ENCODE assay signal across 22 cellular contexts in the genomic region with DNA sequence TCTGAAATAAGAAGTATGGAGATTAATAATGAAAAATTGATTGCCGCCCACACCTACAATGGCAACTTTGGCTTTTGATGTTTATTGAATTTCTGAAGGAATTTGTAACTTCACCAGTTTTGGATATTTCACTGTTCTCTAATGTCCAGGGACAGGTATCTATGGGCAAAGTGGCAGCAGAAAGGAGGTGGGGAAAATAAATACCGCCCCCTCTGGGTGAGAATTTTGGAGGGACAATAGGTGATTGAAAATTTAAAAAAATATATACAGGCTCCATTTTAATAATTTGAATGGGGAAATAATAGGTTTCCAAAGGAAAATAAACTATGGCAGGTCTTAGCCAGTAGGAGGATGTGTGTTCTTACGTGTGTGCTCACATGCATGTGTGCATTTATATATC. TPM values are rescaled to one million over a fixed set of nuclear protein-coding genes. Genes with fewer than 3 reads are reported as not detected.
DNase-seq lines count a peak whose midpoint lies in the region; ATAC-seq and TF ChIP-seq lines count a peak whose summit lies in the region.
"Had no signal": no experiment of that assay in that cellular context is flagged by ENCODE, and none has a peak within 500 bp of the region (broad histone marks: within the 10 kb centered on the region; RNA-seq: fewer than 3 reads in every experiment).

No MANE protein-coding gene starts in this region.

- intact Hi-C loops in upper lobe of right lung (cut with DNase I) = no loop called here

- WGBS in H9 (ENCODE audit: extremely low coverage, insufficient read length, low lambda C conversion rate) = no CpG with 5 or more reads among the region's 3 CpGs

- H3K36me3 ChIP-seq in upper lobe of right lung = no peaks in the 10 kb centered on the region
- H3K36me3 ChIP-seq: BE2C; BLaER1 treated with 17β-estradiol and CSF1 and Interleukin-3, amounts not matched to agents 10 nM and 100 nM; HAP-1 had no signal

- H2BK120ac ChIP-seq in H9 (ENCODE audit: low read depth, low read length, poor library complexity, severe bottlenecking) = no peak overlapping the region

- TF ChIP-seq CTCF in C4-2B (conservative IDR thresholded peaks at IDR 0.05) = 0 out of 2 replicates have a peak, but pooled peaks have one; percentile 11
- peak; percentile 46; the same call in 2 of the 3 replicates for TF ChIP-seq CTCF in H9 (conservative IDR thresholded peaks at IDR 0.05)
- peak; percentile 33 for TF ChIP-seq CTCF in endothelial cell (IDR thresholded peaks at IDR 0.05; ENCODE audit: unreplicated experiment)
- TF ChIP-seq CTCF in upper lobe of right lung (IDR thresholded peaks at IDR 0.05) = no peak
- TF ChIP-seq CTCF in progenitor cell of endocrine pancreas (IDR thresholded peaks at IDR 0.05; ENCODE audit: unreplicated experiment) = no peak

- H4K91ac ChIP-seq in H9 (ENCODE audit: insufficient read length, low read depth, low read length) = no peak overlapping the region

- H2BK5ac ChIP-seq in H9 (ENCODE audit: insufficient read length, low read length) = no peak overlapping the region

- H3K4me1 ChIP-seq in H9 (ENCODE audit: insufficient read depth, low read length) = peaks cover 20% of the 10 kb centered on the region
- no peaks in the 10 kb centered on the region for H3K4me1 ChIP-seq in upper lobe of right lung
- H3K4me1 ChIP-seq: A549; BE2C; BLaER1 treated with 17β-estradiol and CSF1 and Interleukin-3, amounts not matched to agents 10 nM and 100 nM had no signal

- H3K27me3 ChIP-seq in H9 (ENCODE audit: insufficient read depth, low read length) (no peaks in the 10 kb centered on the region), upper lobe of right lung (no peaks in the 10 kb centered on the region)
- H3K27me3 ChIP-seq: BLaER1 treated with 17β-estradiol and CSF1 and Interleukin-3, amounts not matched to agents 10 nM and 100 nM had no signal

- no peak for ATAC-seq in upper lobe of right lung
- ATAC-seq: A549 had no signal

- DNase-seq in H9 (no peak), endothelial cell (ENCODE audit: low spot score) (no peak), upper lobe of right lung (no peak), NCI-H2196 treated with DMSO at 0.1 percent for 48 hours (lab: John Stamatoyannopoulos, UW; ENCODE audit: unreplicated experiment) (no peak), NCI-H345 (lab: John Stamatoyannopoulos, UW) (no peak), progenitor cell of endocrine pancreas (ENCODE audit: low spot score, unreplicated experiment) (no peak)
- DNase-seq: 8988T; ACHN; AML-193; BE2C; Calu3; CD4-positive, alpha-beta memory T cell; COR-L47; DMS153; DND-41; GM23248; HFFc6 had no signal

- H2AFZ ChIP-seq in H9 (ENCODE audit: low read length) = no peak overlapping the region
- H2AFZ ChIP-seq: GM23248 had no signal

- no peak overlapping the region for H3K4ac ChIP-seq in H9 (ENCODE audit: low read depth, low read length)

- no peak overlapping the region for H3K56ac ChIP-seq in H9 (ENCODE audit: insufficient read length, low read depth, low read length)

- H2BK20ac ChIP-seq in H9 (ENCODE audit: low read depth, low read length, poor library complexity, severe bottlenecking) = no peak overlapping the region

- no peak overlapping the region for H3K4me3 Mint-ChIP-seq in H9
- no peak overlapping the region for H3K4me3 Mint-ChIP-seq in endothelial cell (ENCODE audit: unreplicated experiment)
- no peak overlapping the region for H3K4me3 Mint-ChIP-seq in progenitor cell of endocrine pancreas (ENCODE audit: low read depth)
- H3K4me3 Mint-ChIP-seq: CD4-positive, alpha-beta memory T cell; HFFc6 had no signal

- no peak overlapping the region for H3K9ac ChIP-seq in H9 (ENCODE audit: extremely low read depth, insufficient read length, low read length)
- H3K9ac ChIP-seq: BLaER1 treated with 17β-estradiol and CSF1 and Interleukin-3, amounts not matched to agents 10 nM and 100 nM; GM23248 had no signal

- H3K14ac ChIP-seq in H9 (ENCODE audit: insufficient read depth, low read length) = no peak overlapping the region

- no peak overlapping the region for H3T11ph ChIP-seq in H9 (ENCODE audit: low read length)

- H3K23me2 ChIP-seq in H9 (ENCODE audit: insufficient read length, low read depth, low read length, poor library complexity, severe bottlenecking) = no peaks in the 10 kb centered on the region

- H4K5ac ChIP-seq in H9 (ENCODE audit: insufficient read length, low read depth, low read length) = no peak overlapping the region

- peaks cover 3% of the 10 kb centered on the region for H3K79me1 ChIP-seq in H9 (ENCODE audit: insufficient read depth, low read depth, low read length, poor library complexity, severe bottlenecking)

- no peak overlapping the region for H3K4me2 ChIP-seq in H9 (ENCODE audit: insufficient read depth, insufficient read length, low read length)
- H3K4me2 ChIP-seq: A549; BLaER1 treated with 17β-estradiol and CSF1 and Interleukin-3, amounts not matched to agents 10 nM and 100 nM had no signal

- no peak overlapping the region for H4K8ac ChIP-seq in H9 (replicated peaks; ENCODE audit: insufficient read length, low read depth, low read length)

- H3K27me3 Mint-ChIP-seq in H9 (ENCODE audit: low read depth) = no peaks in the 10 kb centered on the region
- H3K27me3 Mint-ChIP-seq in endothelial cell (ENCODE audit: unreplicated experiment) = no peaks in the 10 kb centered on the region
- H3K27me3 Mint-ChIP-seq in progenitor cell of endocrine pancreas = peaks cover 14% of the 10 kb centered on the region
- H3K27me3 Mint-ChIP-seq: CD4-positive, alpha-beta memory T cell had no signal

- H3K9me3 Mint-ChIP-seq in H9 (no peaks in the 10 kb centered on the region; a peak in 1 of 5 replicates), endothelial cell (ENCODE audit: unreplicated experiment) (no peaks in the 10 kb centered on the region), progenitor cell of endocrine pancreas (ENCODE audit: low read depth) (peaks cover 3% of the 10 kb centered on the region)

- H3K18ac ChIP-seq in H9 (ENCODE audit: insufficient read length, low read depth, low read length) = no peak overlapping the region

- peaks cover 18 to 59% of the 10 kb centered on the region in 2 experiments for H3K4me1 Mint-ChIP-seq in H9
- peaks cover 11% of the 10 kb centered on the region for H3K4me1 Mint-ChIP-seq in endothelial cell (ENCODE audit: unreplicated experiment)
- H3K4me1 Mint-ChIP-seq in progenitor cell of endocrine pancreas (ENCODE audit: low read depth) = peaks cover 13% of the 10 kb centered on the region
- H3K4me1 Mint-ChIP-seq: CD4-positive, alpha-beta memory T cell had no signal

- no peak overlapping the region for H3K23ac ChIP-seq in H9 (ENCODE audit: insufficient read length, low read depth, low read length)

- H2BK15ac ChIP-seq in H9 (ENCODE audit: low read depth, low read length) = no peak overlapping the region

- peaks cover 2% of the 10 kb centered on the region; the same call in 1 of the 2 replicates for H3K79me2 ChIP-seq in H9 (ENCODE audit: insufficient read depth, low read length)

- no peak overlapping the region for H2AK5ac ChIP-seq in H9 (ENCODE audit: insufficient read length, low read length)

- H3K4me3 ChIP-seq in upper lobe of right lung = peak overlapping the region; percentile 21
- H3K4me3 ChIP-seq: A549; BLaER1 treated with 17β-estradiol and CSF1 and Interleukin-3, amounts not matched to agents 10 nM and 100 nM; GM23248; HAP-1 had no signal

- H3K36me3 Mint-ChIP-seq in H9 (ENCODE audit: insufficient read depth in 1 of 3, low read depth in 3 of 3) (peaks cover 0 to 41% (median 2%) of the 10 kb centered on the region in 3 experiments; a peak in 3 of 7 replicates), endothelial cell (ENCODE audit: low read depth, unreplicated experiment) (no peaks in the 10 kb centered on the region), progenitor cell of endocrine pancreas (ENCODE audit: insufficient read depth) (no peaks in the 10 kb centered on the region)
- H3K36me3 Mint-ChIP-seq: CD4-positive, alpha-beta memory T cell had no signal

- H3K27ac Mint-ChIP-seq in H9 = no peak overlapping the region
- H3K27ac Mint-ChIP-seq in endothelial cell (ENCODE audit: unreplicated experiment) = no peak overlapping the region
- H3K27ac Mint-ChIP-seq in progenitor cell of endocrine pancreas = no peak overlapping the region
- H3K27ac Mint-ChIP-seq: CD4-positive, alpha-beta memory T cell; HFFc6 had no signal

- no peaks in the 10 kb centered on the region for H4K20me1 ChIP-seq in H9 (ENCODE audit: control insufficient read depth, insufficient read depth, insufficient read length)
- H4K20me1 ChIP-seq: BLaER1 treated with 17β-estradiol and CSF1 and Interleukin-3, amounts not matched to agents 10 nM and 100 nM had no signal

- H3K27ac ChIP-seq in C4-2B (no peak overlapping the region), H9 (ENCODE audit: insufficient read length, low read depth, low read length) (no peak overlapping the region), upper lobe of right lung (no peak overlapping the region)
- H3K27ac ChIP-seq: A549; BLaER1 treated with 17β-estradiol and CSF1 and Interleukin-3, amounts not matched to agents 10 nM and 100 nM; GM23248 had no signal

- H2BK12ac ChIP-seq in H9 (ENCODE audit: insufficient read length, low read depth, low read length) = no peak overlapping the region

- H3K9me3 ChIP-seq in H9 (ENCODE audit: control insufficient read depth, low read depth, low read length) (no peaks in the 10 kb centered on the region), upper lobe of right lung (no peaks in the 10 kb centered on the region)
- H3K9me3 ChIP-seq: A549; BE2C; BLaER1 treated with 17β-estradiol and CSF1 and Interleukin-3, amounts not matched to agents 10 nM and 100 nM; HAP-1 had no signal

RNA-seq across cellular contexts. Expression of gene SCGB3A2, which starts 1.3 kb away (rescaled TPM):
- total RNA-seq in H9 (2021) (62.5 and 66.0 TPM in 2 replicates), endothelial cell (ENCODE audit: unreplicated experiment) (1.4 TPM), upper lobe of right lung (186 TPM), progenitor cell of endocrine pancreas (not detected in 2 replicates)
- total RNA-seq: Calu3; CD4-positive, alpha-beta memory T cell; GM23248; H4; HFFc6 had no signal

RNA-seq across cellular contexts. Expression of gene C5orf46, which starts 26.6 kb away (rescaled TPM):
- total RNA-seq in H9 (2021) = not detected in 2 replicates
- not detected for total RNA-seq in endothelial cell (ENCODE audit: unreplicated experiment)
- total RNA-seq in upper lobe of right lung = not detected
- not detected in 2 replicates for total RNA-seq in progenitor cell of endocrine pancreas
- total RNA-seq: CD4-positive, alpha-beta memory T cell; GM23248; HFFc6 had no signal

RNA-seq across cellular contexts. Expression of gene SPINK1, which starts 48.3 kb away (rescaled TPM):
- total RNA-seq in H9 (2021) = 2.0 and 3.1 TPM in 2 replicates
- not detected for total RNA-seq in endothelial cell (ENCODE audit: unreplicated experiment)
- total RNA-seq in upper lobe of right lung = not detected
- 3,409 and 3,546 TPM in 2 replicates for total RNA-seq in progenitor cell of endocrine pancreas
- total RNA-seq: CD4-positive, alpha-beta memory T cell; GM23248; H4; HFFc6 had no signal

Comparison
In these comparisons a context has a peak if more than half of its experiments do, and no peak if none do; other contexts are left out.
1. CTCF ChIP-seq: peak in C4-2B (single experiment), H9 (single experiment) and endothelial cell (single experiment); none in upper lobe of right lung (single experiment) and progenitor cell of endocrine pancreas (single experiment).
2. RNA of gene SCGB3A2, which starts 1.3 kb away (total RNA-seq): 186 TPM in upper lobe of right lung (single experiment) and 62.5 to 66.0 TPM in H9; 1.4 TPM in endothelial cell (single experiment) and not detected in progenitor cell of endocrine pancreas; every median in the first group is over 10 times any median in the second.
3. RNA of gene SPINK1, which starts 48.3 kb away (total RNA-seq): 3,409 to 3,546 TPM in progenitor cell of endocrine pancreas; 2.0 to 3.1 TPM in H9, not detected in upper lobe of right lung (single experiment) and not detected in endothelial cell (single experiment); every median in the first group is over 100 times any median in the second.